ENCODE assay signal across 11 cellular contexts in the genomic region with DNA sequence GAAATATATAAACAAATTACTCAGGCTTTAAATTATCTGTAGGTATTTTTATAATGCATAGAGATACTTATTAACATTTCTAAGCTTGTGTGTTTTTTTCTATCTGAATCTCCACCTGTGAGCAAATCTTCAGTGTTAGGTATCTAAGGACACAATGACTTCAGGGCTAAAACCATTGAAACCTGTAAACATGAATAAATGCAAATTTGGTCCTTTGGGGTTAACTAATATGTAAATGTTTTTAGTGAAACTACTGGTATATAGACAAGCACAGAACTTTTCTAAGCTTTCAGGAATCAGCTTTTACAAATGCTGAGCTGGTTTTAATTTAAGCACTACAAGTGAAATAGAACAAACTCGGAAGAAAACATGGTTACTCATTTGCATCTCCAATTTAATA.
DNase-seq lines count a peak whose midpoint lies in the region; ATAC-seq and TF ChIP-seq lines count a peak whose summit lies in the region.
"Had no signal": no experiment of that assay in that cellular context is flagged by ENCODE, and none has a peak within 500 bp of the region (broad histone marks: within the 10 kb centered on the region; RNA-seq: fewer than 3 reads in every experiment).

No MANE protein-coding gene starts in this region.

- H3K4me3 ChIP-seq in GM23338 (no peak overlapping the region), SJCRH30 (peak overlapping the region; percentile 14; the same call in 1 of the 2 replicates), iPS-20b (ENCODE audit: low read length) (peak overlapping the region; percentile 23; the same call in 1 of the 2 replicates), testis (peak overlapping the region; percentile 37 to 44)

- peak overlapping the region; percentile 12; the same call in 1 of the 2 replicates for H3K4me2 ChIP-seq in GM23338

- no peaks in the 10 kb centered on the region for H3K9me2 ChIP-seq in GM23338 (ENCODE audit: insufficient read depth)

- ATAC-seq in GM23338 (no peak), GM21360 (IDR thresholded peaks at IDR 0.05; ENCODE audit: unreplicated experiment) (no peak)

- H3K27me3 ChIP-seq in GM23338 (ENCODE audit: insufficient read depth) = no peaks in the 10 kb centered on the region
- no peaks in the 10 kb centered on the region for H3K27me3 ChIP-seq in SJCRH30
- no peaks in the 10 kb centered on the region for H3K27me3 ChIP-seq in iPS-20b (ENCODE audit: insufficient read depth, low read length)
- no peaks in the 10 kb centered on the region for H3K27me3 ChIP-seq in testis

- no peak overlapping the region for H2AFZ ChIP-seq in GM23338

- no peaks in the 10 kb centered on the region for H3K79me2 ChIP-seq in GM23338 (replicated peaks; ENCODE audit: insufficient read depth)

- H3K9me3 ChIP-seq in SJCRH30 (replicated peaks) = no peaks in the 10 kb centered on the region
- H3K9me3 ChIP-seq in iPS-20b (ENCODE audit: insufficient read depth, low read depth, low read length) = no peaks in the 10 kb centered on the region
- H3K9me3 ChIP-seq in testis = no peaks in the 10 kb centered on the region

- no peak overlapping the region for H3K27ac Mint-ChIP-seq in GM23338
- no peak overlapping the region for H3K27ac Mint-ChIP-seq in activated naive CD8-positive, alpha-beta T cell treated with anti-CD3 and anti-CD28 coated beads for 36 hours

- H3K36me3 Mint-ChIP-seq in GM23338 (ENCODE audit: low read depth) = no peaks in the 10 kb centered on the region
- no peaks in the 10 kb centered on the region for H3K36me3 Mint-ChIP-seq in activated naive CD8-positive, alpha-beta T cell treated with anti-CD3 and anti-CD28 coated beads for 36 hours

- H3K9ac ChIP-seq in iPS-20b (ENCODE audit: low read depth, low read length) = no peak overlapping the region

- no peaks in the 10 kb centered on the region for H4K20me1 ChIP-seq in GM23338 (replicated peaks; ENCODE audit: insufficient read depth)

- H3K27me3 Mint-ChIP-seq in GM23338 (ENCODE audit: insufficient read depth, low read depth, poor library complexity) = no peaks in the 10 kb centered on the region
- H3K27me3 Mint-ChIP-seq in activated naive CD8-positive, alpha-beta T cell treated with anti-CD3 and anti-CD28 coated beads for 36 hours = peaks cover 9% of the 10 kb centered on the region

- H3F3A ChIP-seq in GM23338 (replicated peaks; ENCODE audit: low read depth) = no peaks in the 10 kb centered on the region

- TF ChIP-seq POLR2A in testis (IDR thresholded peaks at IDR 0.05) = no peak

- intact Hi-C loops in testis (cut with DNase I; ENCODE audit: low total_unique reads) = no loop called here

- TF ChIP-seq CTCF in GM23338 (conservative IDR thresholded peaks at IDR 0.05; ENCODE audit: low read depth in 2 of 2) = no peak
- no peak for TF ChIP-seq CTCF in testis (IDR thresholded peaks at IDR 0.05)

- no peaks in the 10 kb centered on the region for H3K9me3 Mint-ChIP-seq in GM23338
- H3K9me3 Mint-ChIP-seq in activated naive CD8-positive, alpha-beta T cell treated with anti-CD3 and anti-CD28 coated beads for 36 hours = no peaks in the 10 kb centered on the region
- H3K9me3 Mint-ChIP-seq: central memory CD8-positive, alpha-beta T cell had no signal

- H3K4me1 ChIP-seq in GM23338 (ENCODE audit: insufficient read depth) (no peaks in the 10 kb centered on the region), SJCRH30 (no peaks in the 10 kb centered on the region), iPS-20b (ENCODE audit: insufficient read depth, low read length) (peaks cover 8% of the 10 kb centered on the region; the same call in 1 of the 2 replicates), testis (no peaks in the 10 kb centered on the region)

- H3K4me1 Mint-ChIP-seq in GM23338 = peaks cover 21% of the 10 kb centered on the region; the same call in 2 of the 3 replicates
- H3K4me1 Mint-ChIP-seq in activated naive CD8-positive, alpha-beta T cell treated with anti-CD3 and anti-CD28 coated beads for 36 hours = no peaks in the 10 kb centered on the region
- H3K4me1 Mint-ChIP-seq: central memory CD8-positive, alpha-beta T cell had no signal

- no peak for DNase-seq in GM23338 (ENCODE audit: low spot score)
- DNase-seq in SJCRH30 = no peak
- no peak for DNase-seq in testis
- DNase-seq in GOT3 (lab: John Stamatoyannopoulos, UW) = no peak
- DNase-seq in activated naive CD8-positive, alpha-beta T cell treated with anti-CD3 and anti-CD28 coated beads for 36 hours = no peak
- DNase-seq in SHP77 treated with DMSO at 0.1 percent for 48 hours (lab: John Stamatoyannopoulos, UW) = no peak
- DNase-seq: activated CD4-positive, CD25-positive, alpha-beta regulatory T cell treated with anti-CD3 and anti-CD28 coated beads, Interleukin-2, amount 50 U/mL, for 72 hours had no signal

- no peak overlapping the region for H3K4me3 Mint-ChIP-seq in GM23338
- H3K4me3 Mint-ChIP-seq in activated naive CD8-positive, alpha-beta T cell treated with anti-CD3 and anti-CD28 coated beads for 36 hours = no peak overlapping the region
- H3K4me3 Mint-ChIP-seq: central memory CD8-positive, alpha-beta T cell had no signal

- WGBS in testis, 2 donors = 15 to 21% methylated on average over 1 of the region's 1 CpG

- H3K27ac ChIP-seq in GM23338 (ENCODE audit: low read depth) (no peak overlapping the region), SJCRH30 (no peak overlapping the region), iPS-20b (ENCODE audit: low read length) (no peak overlapping the region), testis (no peak overlapping the region)
- H3K27ac ChIP-seq: HL-60 had no signal

- H3K36me3 ChIP-seq in GM23338 (ENCODE audit: insufficient read depth) (no peaks in the 10 kb centered on the region), SJCRH30 (no peaks in the 10 kb centered on the region), iPS-20b (ENCODE audit: insufficient read depth, low read depth, low read length) (no peaks in the 10 kb centered on the region), testis (ENCODE audit: low read depth, missing control alignments) (no peaks in the 10 kb centered on the region)

TF ChIP-seq in GM23338, 12 proteins besides CTCF, POLR2A, EP300 and RAD21:
- no peak for TF ChIP-seq ZNF331 (CRISPR knock-in tag; IDR thresholded peaks at IDR 0.05; ENCODE audit: low read depth)
- no peak for TF ChIP-seq CREB1 (CRISPR knock-in tag; IDR thresholded peaks at IDR 0.05; ENCODE audit: low read depth)
